ENCODE assay signal across 16 cellular contexts in the genomic region with DNA sequence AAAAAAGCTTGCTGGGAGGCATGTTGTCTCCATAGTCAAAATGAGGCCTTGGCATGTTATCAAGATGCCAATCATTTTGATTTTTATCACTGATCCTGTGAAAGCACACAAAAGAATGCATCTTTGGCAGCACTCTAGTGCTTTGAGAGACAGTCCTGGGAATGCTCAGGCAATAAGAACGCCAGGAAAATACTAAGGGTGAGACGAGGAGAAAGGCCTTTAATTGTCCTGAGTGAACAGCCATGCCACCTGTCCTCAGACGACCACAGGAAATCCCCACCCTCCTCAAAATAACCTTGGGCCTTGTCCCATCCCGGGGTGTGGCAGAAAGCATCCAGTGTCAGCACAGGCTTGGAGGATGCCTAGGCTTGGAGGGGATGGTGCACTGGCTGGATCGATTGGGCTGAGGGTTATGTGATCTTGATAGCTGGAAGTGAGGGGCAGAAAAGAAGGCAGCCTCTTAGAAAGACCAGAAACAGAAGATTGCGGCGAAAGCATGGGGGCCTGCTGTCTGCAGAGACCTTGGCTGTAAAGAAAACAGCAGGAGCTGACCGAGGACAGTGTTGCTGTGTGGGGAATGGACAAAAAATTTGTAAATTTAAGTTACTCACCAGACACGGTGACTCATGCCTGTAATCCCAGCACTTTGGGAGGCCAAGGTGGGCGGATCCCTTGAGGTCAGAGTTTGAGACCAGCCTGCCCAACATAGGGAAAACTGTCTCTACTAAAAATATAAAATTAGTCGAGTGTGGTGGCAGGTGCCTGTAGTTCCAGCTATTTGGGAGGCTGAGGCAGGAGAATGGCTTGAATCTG. TPM values are rescaled to one million over a fixed set of nuclear protein-coding genes. Genes with fewer than 3 reads are reported as not detected.
DNase-seq lines count a peak whose midpoint lies in the region; ATAC-seq, FAIRE-seq and TF ChIP-seq lines count a peak whose summit lies in the region.
"Had no signal": no experiment of that assay in that cellular context is flagged by ENCODE, and none has a peak within 500 bp of the region (broad histone marks: within the 10 kb centered on the region; RNA-seq: fewer than 3 reads in every experiment).

No MANE protein-coding gene starts in this region.

- no peak overlapping the region for H3K27ac ChIP-seq in aorta (ENCODE audit: low read depth in 1 of 2, low read length in 2 of 2)
- H3K27ac ChIP-seq in gastroesophageal sphincter = no peak overlapping the region
- H3K27ac ChIP-seq: ascending aorta, parathyroid adenoma, thoracic aorta had no signal

- H3K4me3 Mint-ChIP-seq in osteocyte (ENCODE audit: unreplicated experiment) = no peak overlapping the region
- H3K4me3 Mint-ChIP-seq: CD8-positive, alpha-beta memory T cell had no signal

- no peak for TF ChIP-seq EP300 in gastroesophageal sphincter (IDR thresholded peaks at IDR 0.05)

- intact Hi-C loops in aorta (cut with DNase I) = no loop called here

- no peaks in the 10 kb centered on the region for H3K36me3 Mint-ChIP-seq in osteocyte (ENCODE audit: unreplicated experiment)
- H3K36me3 Mint-ChIP-seq: CD8-positive, alpha-beta memory T cell had no signal

- 58 to 64% methylated on average over 11 of the region's 11 CpGs for WGBS in aorta, 2 donors
- 39 to 52% methylated on average over 4 to 10 of the region's 11 CpGs for WGBS in gastroesophageal sphincter (ENCODE audit: low coverage in 1 of 2), 2 donors

- H3K27me3 Mint-ChIP-seq in osteocyte (ENCODE audit: unreplicated experiment) = no peaks in the 10 kb centered on the region

- H3K27me3 ChIP-seq in aorta (ENCODE audit: control insufficient read depth in 1 of 2, insufficient read depth in 2 of 2, low read length in 1 of 2) = no peaks in the 10 kb centered on the region
- peaks cover 16% of the 10 kb centered on the region for H3K27me3 ChIP-seq in gastroesophageal sphincter
- H3K27me3 ChIP-seq: ascending aorta had no signal

- DNase-seq in GM03348 (ENCODE audit: low spot score) (peak; percentile 60), RCC 7860 (ENCODE audit: low spot score) (peak; percentile 23), epithelial cell of esophagus (ENCODE audit: low read depth) (peak; percentile 53), osteocyte (ENCODE audit: extremely low spot score, unreplicated experiment) (no peak), T-helper 9 cell (no peak), aorta (no peak)
- DNase-seq: CD8-positive, alpha-beta memory T cell; NCI-H1092; NCI-H774 had no signal

- ATAC-seq in aorta (ENCODE audit: low FRiP score) = no peak
- ATAC-seq in gastroesophageal sphincter = no peak
- ATAC-seq in HG02610 (IDR thresholded peaks at IDR 0.05; ENCODE audit: unreplicated experiment) = no peak

- H3K9me3 Mint-ChIP-seq in osteocyte (ENCODE audit: unreplicated experiment) = no peaks in the 10 kb centered on the region
- H3K9me3 Mint-ChIP-seq: CD8-positive, alpha-beta memory T cell had no signal

- no peak for TF ChIP-seq POLR2A in gastroesophageal sphincter (IDR thresholded peaks at IDR 0.05)

- FAIRE-seq in RCC 7860 (lab: Jason Lieb, UNC) = peak; percentile 5

- peak overlapping the region; percentile 48 for H3K27ac Mint-ChIP-seq in osteocyte (ENCODE audit: unreplicated experiment)
- H3K27ac Mint-ChIP-seq: CD8-positive, alpha-beta memory T cell had no signal

- H3K36me3 ChIP-seq in aorta (ENCODE audit: control insufficient read depth in 1 of 2, insufficient read depth in 2 of 2, low read length in 1 of 2) (no peaks in the 10 kb centered on the region), gastroesophageal sphincter (no peaks in the 10 kb centered on the region)
- H3K36me3 ChIP-seq: ascending aorta, HAP-1, thoracic aorta had no signal

- H3K4me3 ChIP-seq in epithelial cell of esophagus (ENCODE audit: low read length) (no peak overlapping the region), aorta (ENCODE audit: low read length in 2 of 2) (no peak overlapping the region), gastroesophageal sphincter (no peak overlapping the region)
- H3K4me3 ChIP-seq: ascending aorta, HAP-1, thoracic aorta had no signal

- H3K4me1 Mint-ChIP-seq in osteocyte (ENCODE audit: unreplicated experiment) = peaks cover 20% of the 10 kb centered on the region
- H3K4me1 Mint-ChIP-seq: CD8-positive, alpha-beta memory T cell had no signal

- H3K4me1 ChIP-seq in aorta (ENCODE audit: control insufficient read depth in 1 of 2, insufficient read depth in 2 of 2, low read length in 2 of 2) (no peaks in the 10 kb centered on the region), gastroesophageal sphincter (peaks cover 0 to 9% (median 0%) of the 10 kb centered on the region in 3 donors)
- H3K4me1 ChIP-seq: ascending aorta, parathyroid adenoma had no signal

- no peaks in the 10 kb centered on the region for H3K9me3 ChIP-seq in aorta (ENCODE audit: control insufficient read depth, low read length)
- H3K9me3 ChIP-seq in gastroesophageal sphincter = no peaks in the 10 kb centered on the region
- H3K9me3 ChIP-seq: ascending aorta, HAP-1, thoracic aorta had no signal

- TF ChIP-seq CTCF in epithelial cell of esophagus (IDR thresholded peaks at IDR 0.05; ENCODE audit: insufficient read depth, low read depth, low read length, missing control alignments) (no peak), osteocyte (IDR thresholded peaks at IDR 0.05) (no peak), gastroesophageal sphincter (IDR thresholded peaks at IDR 0.05) (no peak)

RNA-seq across cellular contexts. Expression of a gene that starts 7.3 kb away (rescaled TPM):
- 15.0 and 15.1 TPM in 2 replicates for total RNA-seq in osteocyte
- total RNA-seq in aorta = 1 to 10 TPM; 3.0 to 3.2 TPM
- polyA plus RNA-seq in aorta = under 1 TPM in 1 of 2 donors, not detected in 1; 0.88 TPM
- total RNA-seq in gastroesophageal sphincter = 1 to 10 TPM; 3.1 to 8.5 (median 5.3) TPM
- total RNA-seq: activated CD8-positive, alpha-beta memory T cell treated with anti-CD3 and anti-CD28 coated beads for 36 hours; ascending aorta had no signal
- polyA plus RNA-seq: CD8-positive, alpha-beta memory T cell had no signal

Comparison
In these comparisons a context has a peak if more than half of its experiments do, and no peak if none do; other contexts are left out.
1. DNase-seq: peak in GM03348 (single experiment), RCC 7860 (single experiment) and epithelial cell of esophagus (single experiment); none in osteocyte (single experiment), T-helper 9 cell (single experiment) and aorta (0 of 2).